Comparison of ENCODE assay signal across 1 cellular context in the genomic region with DNA sequence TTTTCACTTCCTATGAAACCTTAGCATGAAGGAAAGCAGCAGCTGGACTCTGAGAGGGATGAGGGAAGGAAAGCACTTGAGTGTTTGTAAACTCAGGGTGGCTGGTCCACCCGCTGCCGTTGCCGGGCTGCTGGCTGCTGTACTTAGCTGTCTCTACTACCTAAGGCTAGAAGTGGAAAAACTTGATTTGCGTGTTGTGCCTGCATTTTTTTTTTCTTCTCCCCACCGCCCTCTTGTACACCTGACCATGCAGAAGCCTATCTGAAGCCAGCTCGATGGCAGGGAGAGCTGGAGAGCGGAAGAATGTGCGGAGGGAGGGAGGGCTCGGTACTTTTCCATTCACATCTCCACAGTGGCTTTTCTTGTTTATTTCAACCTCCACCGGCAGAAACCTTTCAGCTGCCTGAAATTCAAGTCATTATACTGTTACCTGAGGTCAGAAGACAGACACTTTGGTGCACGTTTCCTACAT.
TF ChIP-seq lines count a peak whose summit lies in the region.

No MANE protein-coding gene starts in this region.

TF ChIP-seq in HepG2, 621 proteins besides CTCF, POLR2A, EP300 and RAD21 (continued from another document and continues in another):
- TF ChIP-seq, protein P1, sequence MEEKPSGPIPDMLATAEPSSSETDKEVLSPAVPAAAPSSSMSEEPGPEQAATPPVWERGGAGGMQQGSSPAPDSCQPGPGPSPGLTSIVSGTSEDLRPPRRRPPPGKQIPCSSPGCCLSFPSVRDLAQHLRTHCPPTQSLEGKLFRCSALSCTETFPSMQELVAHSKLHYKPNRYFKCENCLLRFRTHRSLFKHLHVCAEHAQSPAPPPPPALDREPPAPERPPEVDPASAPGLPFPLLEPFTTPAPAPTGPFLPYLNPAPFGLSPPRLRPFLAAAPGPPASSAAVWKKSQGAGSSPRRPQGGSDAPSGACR (CRISPR knock-in tag; IDR thresholded peaks at IDR 0.05) = no peak
- TF ChIP-seq PAWR (CRISPR knock-in tag; IDR thresholded peaks at IDR 0.05; ENCODE audit: borderline replicate concordance) (no peak), NCOA2 (CRISPR knock-in tag; IDR thresholded peaks at IDR 0.05) (peak; percentile 58), SP140L (CRISPR knock-in tag; IDR thresholded peaks at IDR 0.05; ENCODE audit: borderline replicate concordance) (no peak), ARNTL (CRISPR knock-in tag; IDR thresholded peaks at IDR 0.05) (no peak), SALL1 (CRISPR knock-in tag; IDR thresholded peaks at IDR 0.05) (peak; percentile 72), MED1 (CRISPR knock-in tag; IDR thresholded peaks at IDR 0.05) (peak; percentile 41; the same call in 1 of the 2 replicates), POLR2G (IDR thresholded peaks at IDR 0.05; ENCODE audit: low read depth, low read length) (peak; percentile 79), FOSL2 (CRISPR knock-in tag; IDR thresholded peaks at IDR 0.05) (peak; percentile 34; the same call in 1 of the 2 replicates), ZNF614 (CRISPR knock-in tag; IDR thresholded peaks at IDR 0.05; ENCODE audit: borderline replicate concordance) (peak; percentile 31; the same call in 1 of the 2 replicates), ZNF350 (CRISPR knock-in tag; IDR thresholded peaks at IDR 0.05; ENCODE audit: borderline replicate concordance, low read depth) (peak; percentile 82; the same call in 1 of the 2 replicates), DMAP1 (CRISPR knock-in tag; IDR thresholded peaks at IDR 0.05) (peak; percentile 16; the same call in 1 of the 2 replicates), ZNF256 (CRISPR knock-in tag; conservative IDR thresholded peaks at IDR 0.05) (0 out of 2 replicates have a peak, but pooled peaks have one; percentile 32), HDAC6 (IDR thresholded peaks at IDR 0.05; ENCODE audit: low read depth, low read length) (no peak), STAG1 (CRISPR knock-in tag; IDR thresholded peaks at IDR 0.05) (no peak), ZMYM3 (CRISPR knock-in tag; IDR thresholded peaks at IDR 0.05) (0 out of 2 replicates have a peak, but pooled peaks have one; percentile 30), CHD2 (IDR thresholded peaks at IDR 0.05; ENCODE audit: low read depth, low read length) (no peak), PHB2 (IDR thresholded peaks at IDR 0.05; ENCODE audit: partially characterized antibody) (no peak), KDM2A (CRISPR knock-in tag; IDR thresholded peaks at IDR 0.05; ENCODE audit: borderline replicate concordance, low read depth) (peak; percentile 44; the same call in 1 of the 2 replicates), ZNF816 (CRISPR knock-in tag; IDR thresholded peaks at IDR 0.05; ENCODE audit: borderline replicate concordance) (peak; percentile 36; the same call in 1 of the 2 replicates), KMT2A (CRISPR knock-in tag; IDR thresholded peaks at IDR 0.05) (peak; percentile 36; the same call in 1 of the 2 replicates), GATA4 (IDR thresholded peaks at IDR 0.05; ENCODE audit: borderline replicate concordance, low read depth) (0 out of 2 replicates have a peak, but pooled peaks have one; percentile 34), NR2F6 (IDR thresholded peaks at IDR 0.05) (no peak), NR2F6 (CRISPR knock-in tag; IDR thresholded peaks at IDR 0.05) (no peak; the same call in 1 of the 2 replicates), GFI1 (CRISPR knock-in tag; IDR thresholded peaks at IDR 0.05; ENCODE audit: borderline replicate concordance) (peak; percentile 91; the same call in 1 of the 2 replicates), ATF7-NPFF (CRISPR knock-in tag; IDR thresholded peaks at IDR 0.05; ENCODE audit: low read depth) (peak; percentile 8; the same call in 1 of the 2 replicates), ZNF629 (CRISPR knock-in tag; conservative IDR thresholded peaks at IDR 0.05) (peak; percentile 4; the same call in 1 of the 2 replicates), RARA (CRISPR knock-in tag; IDR thresholded peaks at IDR 0.05) (peak; percentile 32; the same call in 1 of the 2 replicates)
- TF ChIP-seq, protein P2, sequence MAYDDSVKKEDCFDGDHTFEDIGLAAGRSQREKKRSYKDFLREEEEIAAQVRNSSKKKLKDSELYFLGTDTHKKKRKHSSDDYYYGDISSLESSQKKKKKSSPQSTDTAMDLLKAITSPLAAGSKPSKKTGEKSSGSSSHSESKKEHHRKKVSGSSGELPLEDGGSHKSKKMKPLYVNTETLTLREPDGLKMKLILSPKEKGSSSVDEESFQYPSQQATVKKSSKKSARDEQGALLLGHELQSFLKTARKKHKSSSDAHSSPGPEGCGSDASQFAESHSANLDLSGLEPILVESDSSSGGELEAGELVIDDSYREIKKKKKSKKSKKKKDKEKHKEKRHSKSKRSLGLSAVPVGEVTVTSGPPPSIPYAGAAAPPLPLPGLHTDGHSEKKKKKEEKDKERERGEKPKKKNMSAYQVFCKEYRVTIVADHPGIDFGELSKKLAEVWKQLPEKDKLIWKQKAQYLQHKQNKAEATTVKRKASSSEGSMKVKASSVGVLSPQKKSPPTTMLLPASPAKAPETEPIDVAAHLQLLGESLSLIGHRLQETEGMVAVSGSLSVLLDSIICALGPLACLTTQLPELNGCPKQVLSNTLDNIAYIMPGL (CRISPR knock-in tag; IDR thresholded peaks at IDR 0.05; ENCODE audit: borderline replicate concordance in 1 of 2, low read depth in 1 of 2) = peak; percentile 1 to 58; a peak in 3 of 4 replicates
- TF ChIP-seq, protein P3, sequence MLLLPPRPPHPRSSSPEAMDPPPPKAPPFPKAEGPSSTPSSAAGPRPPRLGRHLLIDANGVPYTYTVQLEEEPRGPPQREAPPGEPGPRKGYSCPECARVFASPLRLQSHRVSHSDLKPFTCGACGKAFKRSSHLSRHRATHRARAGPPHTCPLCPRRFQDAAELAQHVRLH (CRISPR knock-in tag; IDR thresholded peaks at IDR 0.05; ENCODE audit: borderline replicate concordance, low read depth) = no peak
- TF ChIP-seq, protein P4, sequence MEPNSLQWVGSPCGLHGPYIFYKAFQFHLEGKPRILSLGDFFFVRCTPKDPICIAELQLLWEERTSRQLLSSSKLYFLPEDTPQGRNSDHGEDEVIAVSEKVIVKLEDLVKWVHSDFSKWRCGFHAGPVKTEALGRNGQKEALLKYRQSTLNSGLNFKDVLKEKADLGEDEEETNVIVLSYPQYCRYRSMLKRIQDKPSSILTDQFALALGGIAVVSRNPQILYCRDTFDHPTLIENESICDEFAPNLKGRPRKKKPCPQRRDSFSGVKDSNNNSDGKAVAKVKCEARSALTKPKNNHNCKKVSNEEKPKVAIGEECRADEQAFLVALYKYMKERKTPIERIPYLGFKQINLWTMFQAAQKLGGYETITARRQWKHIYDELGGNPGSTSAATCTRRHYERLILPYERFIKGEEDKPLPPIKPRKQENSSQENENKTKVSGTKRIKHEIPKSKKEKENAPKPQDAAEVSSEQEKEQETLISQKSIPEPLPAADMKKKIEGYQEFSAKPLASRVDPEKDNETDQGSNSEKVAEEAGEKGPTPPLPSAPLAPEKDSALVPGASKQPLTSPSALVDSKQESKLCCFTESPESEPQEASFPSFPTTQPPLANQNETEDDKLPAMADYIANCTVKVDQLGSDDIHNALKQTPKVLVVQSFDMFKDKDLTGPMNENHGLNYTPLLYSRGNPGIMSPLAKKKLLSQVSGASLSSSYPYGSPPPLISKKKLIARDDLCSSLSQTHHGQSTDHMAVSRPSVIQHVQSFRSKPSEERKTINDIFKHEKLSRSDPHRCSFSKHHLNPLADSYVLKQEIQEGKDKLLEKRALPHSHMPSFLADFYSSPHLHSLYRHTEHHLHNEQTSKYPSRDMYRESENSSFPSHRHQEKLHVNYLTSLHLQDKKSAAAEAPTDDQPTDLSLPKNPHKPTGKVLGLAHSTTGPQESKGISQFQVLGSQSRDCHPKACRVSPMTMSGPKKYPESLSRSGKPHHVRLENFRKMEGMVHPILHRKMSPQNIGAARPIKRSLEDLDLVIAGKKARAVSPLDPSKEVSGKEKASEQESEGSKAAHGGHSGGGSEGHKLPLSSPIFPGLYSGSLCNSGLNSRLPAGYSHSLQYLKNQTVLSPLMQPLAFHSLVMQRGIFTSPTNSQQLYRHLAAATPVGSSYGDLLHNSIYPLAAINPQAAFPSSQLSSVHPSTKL (CRISPR knock-in tag; IDR thresholded peaks at IDR 0.05) = peak; percentile 62
- TF ChIP-seq, protein P5, sequence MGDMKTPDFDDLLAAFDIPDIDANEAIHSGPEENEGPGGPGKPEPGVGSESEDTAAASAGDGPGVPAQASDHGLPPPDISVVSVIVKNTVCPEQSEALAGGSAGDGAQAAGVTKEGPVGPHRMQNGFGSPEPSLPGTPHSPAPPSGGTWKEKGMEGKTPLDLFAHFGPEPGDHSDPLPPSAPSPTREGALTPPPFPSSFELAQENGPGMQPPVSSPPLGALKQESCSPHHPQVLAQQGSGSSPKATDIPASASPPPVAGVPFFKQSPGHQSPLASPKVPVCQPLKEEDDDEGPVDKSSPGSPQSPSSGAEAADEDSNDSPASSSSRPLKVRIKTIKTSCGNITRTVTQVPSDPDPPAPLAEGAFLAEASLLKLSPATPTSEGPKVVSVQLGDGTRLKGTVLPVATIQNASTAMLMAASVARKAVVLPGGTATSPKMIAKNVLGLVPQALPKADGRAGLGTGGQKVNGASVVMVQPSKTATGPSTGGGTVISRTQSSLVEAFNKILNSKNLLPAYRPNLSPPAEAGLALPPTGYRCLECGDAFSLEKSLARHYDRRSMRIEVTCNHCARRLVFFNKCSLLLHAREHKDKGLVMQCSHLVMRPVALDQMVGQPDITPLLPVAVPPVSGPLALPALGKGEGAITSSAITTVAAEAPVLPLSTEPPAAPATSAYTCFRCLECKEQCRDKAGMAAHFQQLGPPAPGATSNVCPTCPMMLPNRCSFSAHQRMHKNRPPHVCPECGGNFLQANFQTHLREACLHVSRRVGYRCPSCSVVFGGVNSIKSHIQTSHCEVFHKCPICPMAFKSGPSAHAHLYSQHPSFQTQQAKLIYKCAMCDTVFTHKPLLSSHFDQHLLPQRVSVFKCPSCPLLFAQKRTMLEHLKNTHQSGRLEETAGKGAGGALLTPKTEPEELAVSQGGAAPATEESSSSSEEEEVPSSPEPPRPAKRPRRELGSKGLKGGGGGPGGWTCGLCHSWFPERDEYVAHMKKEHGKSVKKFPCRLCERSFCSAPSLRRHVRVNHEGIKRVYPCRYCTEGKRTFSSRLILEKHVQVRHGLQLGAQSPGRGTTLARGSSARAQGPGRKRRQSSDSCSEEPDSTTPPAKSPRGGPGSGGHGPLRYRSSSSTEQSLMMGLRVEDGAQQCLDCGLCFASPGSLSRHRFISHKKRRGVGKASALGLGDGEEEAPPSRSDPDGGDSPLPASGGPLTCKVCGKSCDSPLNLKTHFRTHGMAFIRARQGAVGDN (CRISPR knock-in tag; IDR thresholded peaks at IDR 0.05) = peak; percentile 28; the same call in 1 of the 2 replicates
- TF ChIP-seq, protein P6, sequence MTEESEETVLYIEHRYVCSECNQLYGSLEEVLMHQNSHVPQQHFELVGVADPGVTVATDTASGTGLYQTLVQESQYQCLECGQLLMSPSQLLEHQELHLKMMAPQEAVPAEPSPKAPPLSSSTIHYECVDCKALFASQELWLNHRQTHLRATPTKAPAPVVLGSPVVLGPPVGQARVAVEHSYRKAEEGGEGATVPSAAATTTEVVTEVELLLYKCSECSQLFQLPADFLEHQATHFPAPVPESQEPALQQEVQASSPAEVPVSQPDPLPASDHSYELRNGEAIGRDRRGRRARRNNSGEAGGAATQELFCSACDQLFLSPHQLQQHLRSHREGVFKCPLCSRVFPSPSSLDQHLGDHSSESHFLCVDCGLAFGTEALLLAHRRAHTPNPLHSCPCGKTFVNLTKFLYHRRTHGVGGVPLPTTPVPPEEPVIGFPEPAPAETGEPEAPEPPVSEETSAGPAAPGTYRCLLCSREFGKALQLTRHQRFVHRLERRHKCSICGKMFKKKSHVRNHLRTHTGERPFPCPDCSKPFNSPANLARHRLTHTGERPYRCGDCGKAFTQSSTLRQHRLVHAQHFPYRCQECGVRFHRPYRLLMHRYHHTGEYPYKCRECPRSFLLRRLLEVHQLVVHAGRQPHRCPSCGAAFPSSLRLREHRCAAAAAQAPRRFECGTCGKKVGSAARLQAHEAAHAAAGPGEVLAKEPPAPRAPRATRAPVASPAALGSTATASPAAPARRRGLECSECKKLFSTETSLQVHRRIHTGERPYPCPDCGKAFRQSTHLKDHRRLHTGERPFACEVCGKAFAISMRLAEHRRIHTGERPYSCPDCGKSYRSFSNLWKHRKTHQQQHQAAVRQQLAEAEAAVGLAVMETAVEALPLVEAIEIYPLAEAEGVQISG (CRISPR knock-in tag; IDR thresholded peaks at IDR 0.05) = peak; percentile 49; the same call in 1 of the 2 replicates
- TF ChIP-seq, protein P7, sequence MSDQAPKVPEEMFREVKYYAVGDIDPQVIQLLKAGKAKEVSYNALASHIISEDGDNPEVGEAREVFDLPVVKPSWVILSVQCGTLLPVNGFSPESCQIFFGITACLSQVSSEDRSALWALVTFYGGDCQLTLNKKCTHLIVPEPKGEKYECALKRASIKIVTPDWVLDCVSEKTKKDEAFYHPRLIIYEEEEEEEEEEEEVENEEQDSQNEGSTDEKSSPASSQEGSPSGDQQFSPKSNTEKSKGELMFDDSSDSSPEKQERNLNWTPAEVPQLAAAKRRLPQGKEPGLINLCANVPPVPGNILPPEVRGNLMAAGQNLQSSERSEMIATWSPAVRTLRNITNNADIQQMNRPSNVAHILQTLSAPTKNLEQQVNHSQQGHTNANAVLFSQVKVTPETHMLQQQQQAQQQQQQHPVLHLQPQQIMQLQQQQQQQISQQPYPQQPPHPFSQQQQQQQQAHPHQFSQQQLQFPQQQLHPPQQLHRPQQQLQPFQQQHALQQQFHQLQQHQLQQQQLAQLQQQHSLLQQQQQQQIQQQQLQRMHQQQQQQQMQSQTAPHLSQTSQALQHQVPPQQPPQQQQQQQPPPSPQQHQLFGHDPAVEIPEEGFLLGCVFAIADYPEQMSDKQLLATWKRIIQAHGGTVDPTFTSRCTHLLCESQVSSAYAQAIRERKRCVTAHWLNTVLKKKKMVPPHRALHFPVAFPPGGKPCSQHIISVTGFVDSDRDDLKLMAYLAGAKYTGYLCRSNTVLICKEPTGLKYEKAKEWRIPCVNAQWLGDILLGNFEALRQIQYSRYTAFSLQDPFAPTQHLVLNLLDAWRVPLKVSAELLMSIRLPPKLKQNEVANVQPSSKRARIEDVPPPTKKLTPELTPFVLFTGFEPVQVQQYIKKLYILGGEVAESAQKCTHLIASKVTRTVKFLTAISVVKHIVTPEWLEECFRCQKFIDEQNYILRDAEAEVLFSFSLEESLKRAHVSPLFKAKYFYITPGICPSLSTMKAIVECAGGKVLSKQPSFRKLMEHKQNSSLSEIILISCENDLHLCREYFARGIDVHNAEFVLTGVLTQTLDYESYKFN (CRISPR knock-in tag; conservative IDR thresholded peaks at IDR 0.05) = no peak
- TF ChIP-seq, protein P8, sequence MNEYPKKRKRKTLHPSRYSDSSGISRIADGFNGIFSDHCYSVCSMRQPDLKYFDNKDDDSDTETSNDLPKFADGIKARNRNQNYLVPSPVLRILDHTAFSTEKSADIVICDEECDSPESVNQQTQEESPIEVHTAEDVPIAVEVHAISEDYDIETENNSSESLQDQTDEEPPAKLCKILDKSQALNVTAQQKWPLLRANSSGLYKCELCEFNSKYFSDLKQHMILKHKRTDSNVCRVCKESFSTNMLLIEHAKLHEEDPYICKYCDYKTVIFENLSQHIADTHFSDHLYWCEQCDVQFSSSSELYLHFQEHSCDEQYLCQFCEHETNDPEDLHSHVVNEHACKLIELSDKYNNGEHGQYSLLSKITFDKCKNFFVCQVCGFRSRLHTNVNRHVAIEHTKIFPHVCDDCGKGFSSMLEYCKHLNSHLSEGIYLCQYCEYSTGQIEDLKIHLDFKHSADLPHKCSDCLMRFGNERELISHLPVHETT (CRISPR knock-in tag; conservative IDR thresholded peaks at IDR 0.05) = 0 out of 2 replicates have a peak, but pooled peaks have one; percentile 39
- TF ChIP-seq, protein P9, sequence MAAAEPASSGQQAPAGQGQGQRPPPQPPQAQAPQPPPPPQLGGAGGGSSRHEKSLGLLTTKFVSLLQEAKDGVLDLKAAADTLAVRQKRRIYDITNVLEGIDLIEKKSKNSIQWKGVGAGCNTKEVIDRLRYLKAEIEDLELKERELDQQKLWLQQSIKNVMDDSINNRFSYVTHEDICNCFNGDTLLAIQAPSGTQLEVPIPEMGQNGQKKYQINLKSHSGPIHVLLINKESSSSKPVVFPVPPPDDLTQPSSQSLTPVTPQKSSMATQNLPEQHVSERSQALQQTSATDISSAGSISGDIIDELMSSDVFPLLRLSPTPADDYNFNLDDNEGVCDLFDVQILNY (CRISPR knock-in tag; conservative IDR thresholded peaks at IDR 0.05) = no peak
